In genomic region chr2:165791811-165792454, GRCh38 we compare ENCODE assay signal across 11 cellular contexts. TPM values are rescaled to one million over a fixed set of nuclear protein-coding genes. Genes with fewer than 3 reads are reported as not detected.
DNase-seq lines count a peak whose midpoint lies in the region; ATAC-seq and TF ChIP-seq lines count a peak whose summit lies in the region.
"Had no signal": no experiment of that assay in that cellular context is flagged by ENCODE, and none has a peak within 500 bp of the region (broad histone marks: within the 10 kb centered on the region; RNA-seq: fewer than 3 reads in every experiment).

No MANE protein-coding gene starts in this region.

- H3K79me2 ChIP-seq in GM23248 (ENCODE audit: insufficient read depth) = no peaks in the 10 kb centered on the region

- H3K9ac ChIP-seq in GM23248 (no peak overlapping the region), endocrine pancreas (ENCODE audit: control insufficient read depth, insufficient read depth, low read length) (no peak overlapping the region)

- WGBS in GM23248 (ENCODE audit: low coverage in 1 of 2, low lambda C conversion rate in 2 of 2, missing lambda C conversion rate in 2 of 2), 2 experiments = 86 to 89% methylated on average over 2 of the region's 2 CpGs

- peaks cover 27% of the 10 kb centered on the region for H3K4me1 ChIP-seq in GM23248 (ENCODE audit: insufficient read depth)
- peaks cover 31% of the 10 kb centered on the region for H3K4me1 ChIP-seq in endocrine pancreas (ENCODE audit: control insufficient read depth, insufficient read depth, low read length)
- H3K4me1 ChIP-seq in neutrophil (ENCODE audit: control insufficient read depth in 1 of 2, insufficient read depth in 1 of 2, low read depth in 1 of 2, low read length in 1 of 2) = peaks cover 44 to 47% of the 10 kb centered on the region in 2 experiments

- H3K4me3 ChIP-seq in GM23248 (no peak overlapping the region), endocrine pancreas (ENCODE audit: control insufficient read depth, insufficient read depth, low read length) (peak overlapping the region; percentile 88), neutrophil (ENCODE audit: low read depth in 1 of 2, low read length in 1 of 2) (no peak overlapping the region)
- H3K4me3 ChIP-seq: gastrocnemius medialis had no signal

- no peak overlapping the region for H3K27ac ChIP-seq in GM23248
- H3K27ac ChIP-seq in neutrophil = peak overlapping the region; percentile 9
- H3K27ac ChIP-seq: gastrocnemius medialis had no signal

- no peaks in the 10 kb centered on the region for H4K20me1 ChIP-seq in GM23248 (ENCODE audit: insufficient read depth)

- no peak for TF ChIP-seq CTCF in neutrophil (IDR thresholded peaks at IDR 0.05)

- no peak overlapping the region for H2AFZ ChIP-seq in GM23248

- no peaks in the 10 kb centered on the region for H3K9me3 ChIP-seq in GM23248 (ENCODE audit: low read depth)
- no peaks in the 10 kb centered on the region for H3K9me3 ChIP-seq in endocrine pancreas (ENCODE audit: control insufficient read depth, low read length)
- H3K9me3 ChIP-seq in neutrophil = no peaks in the 10 kb centered on the region
- H3K9me3 ChIP-seq: gastrocnemius medialis had no signal

- in situ Hi-C loops in GM23248 (cut with MboI) = no loop called here

- no peak for ATAC-seq in HG03108 (IDR thresholded peaks at IDR 0.05; ENCODE audit: unreplicated experiment)
- ATAC-seq: gastrocnemius medialis had no signal

- H3K27me3 ChIP-seq in GM23248 (replicated peaks; ENCODE audit: insufficient read depth) (no peaks in the 10 kb centered on the region), endocrine pancreas (ENCODE audit: control insufficient read depth, insufficient read depth, low read length) (no peaks in the 10 kb centered on the region), neutrophil (no peaks in the 10 kb centered on the region)

- DNase-seq in GM23248 = peak; percentile 56
- DNase-seq in NCI-H226 = peak; percentile 67
- no peak for DNase-seq in amniotic stem cell (lab: John Stamatoyannopoulos, UW)
- DNase-seq in NCI-H446 treated with DMSO at 0.1 percent for 48 hours (lab: John Stamatoyannopoulos, UW) = no peak
- DNase-seq in NCI-H510A (lab: John Stamatoyannopoulos, UW) = no peak
- DNase-seq: anterior cingulate cortex, gastrocnemius medialis, posterior cingulate gyrus had no signal

- H3K4me2 ChIP-seq in GM23248 (ENCODE audit: unreplicated experiment) = peak overlapping the region; percentile 20

- peaks cover 20% of the 10 kb centered on the region; the same call in 1 of the 2 replicates for H3F3A ChIP-seq in GM23248 (ENCODE audit: insufficient read depth)

- H3K36me3 ChIP-seq in GM23248 (ENCODE audit: low read depth) (no peaks in the 10 kb centered on the region), endocrine pancreas (ENCODE audit: control insufficient read depth, insufficient read depth, low read length) (no peaks in the 10 kb centered on the region), neutrophil (peaks cover 4% of the 10 kb centered on the region)
- H3K36me3 ChIP-seq: gastrocnemius medialis had no signal

- H3K9me2 ChIP-seq in GM23248 (ENCODE audit: insufficient read depth) = no peaks in the 10 kb centered on the region

RNA-seq across cellular contexts. Expression of gene GALNT3, which starts 2.1 kb away (rescaled TPM):
- 1.1 TPM in 1 of 2 replicates, not detected in the other for total RNA-seq in GM23248 (2014; rRNA removed; shearing (Covaris generic))
- 0.30 and 0.40 TPM in 2 replicates for polyA plus RNA-seq in GM23248 (2016; fragmentation: Nextera tagmentation; extraction: Ambion mirVana)

Comparison
In these comparisons a context has a peak if more than half of its experiments do, and no peak if none do; other contexts are left out.
1. DNase-seq: peak in GM23248 (single experiment) and NCI-H226 (single experiment); none in amniotic stem cell (single experiment), NCI-H446 treated with DMSO at 0.1 percent for 48 hours (single experiment) and NCI-H510A (single experiment).